ENCODE assay signal across 14 cellular contexts in genomic region chr7:116543664-116544063, GRCh38.
DNase-seq lines count a peak whose midpoint lies in the region; ATAC-seq and TF ChIP-seq lines count a peak whose summit lies in the region.
"Had no signal": no experiment of that assay in that cellular context is flagged by ENCODE, and none has a peak within 500 bp of the region (broad histone marks: within the 10 kb centered on the region; RNA-seq: fewer than 3 reads in every experiment).

No MANE protein-coding gene starts in this region.

- peak overlapping the region; percentile 49 for H3K27ac ChIP-seq in muscle layer of duodenum (ENCODE audit: low read length)
- H3K27ac ChIP-seq: epithelial cell of prostate had no signal

- H3K4me3 ChIP-seq in cardiac fibroblast (replicated peaks in 1 of 2; ENCODE audit: low read depth in 2 of 2, low read length in 2 of 2): no peak overlapping the region
- H3K4me3 ChIP-seq in muscle layer of duodenum (ENCODE audit: low read depth in 1 of 2, low read length in 2 of 2): no peak overlapping the region
- H3K4me3 ChIP-seq: suprapubic skin had no signal

- ATAC-seq in HG03280 (IDR thresholded peaks at IDR 0.05; ENCODE audit: unreplicated experiment): peak; percentile 40
- no peak for ATAC-seq in stimulated activated naive CD8-positive, alpha-beta T cell treated with anti-CD3 and anti-CD28 coated beads, Interleukin-15, Interleukin-2, amounts not matched to agents 100 U/mL and 50 U/mL, for 24 hours

- H3K4me1 ChIP-seq in muscle layer of duodenum (ENCODE audit: control insufficient read depth in 1 of 2, insufficient read depth in 2 of 2, low read length in 2 of 2): peaks cover 0 to 28% of the 10 kb centered on the region in 2 donors

- no peaks in the 10 kb centered on the region for H3K9me3 ChIP-seq in muscle layer of duodenum (ENCODE audit: control insufficient read depth in 1 of 2, low read length in 2 of 2)
- H3K9me3 ChIP-seq: suprapubic skin had no signal

- peak; percentile 64 for DNase-seq in AG08395 (ENCODE audit: low spot score)
- DNase-seq in cardiac fibroblast (ENCODE audit: low read depth in 2 of 2): peak; percentile 40 to 80
- DNase-seq in COR-L47 (lab: John Stamatoyannopoulos, UW): no peak
- no peak for DNase-seq in central memory CD4-positive, alpha-beta T cell
- no peak for DNase-seq in NK-92 treated with Interleukin-12 subunit alpha and Interleukin-12 subunit beta, amount 100 ng/mL, for 24 hours (lab: John Stamatoyannopoulos, UW)
- no peak for DNase-seq in stimulated activated naive CD8-positive, alpha-beta T cell treated with anti-CD3 and anti-CD28 coated beads, Interleukin-15, Interleukin-2, amounts not matched to agents 100 U/mL and 50 U/mL, for 24 hours
- DNase-seq: C1 segment of cervical spinal cord; GOT3; NCI-H1930; stimulated activated CD4-positive, alpha-beta T cell treated with anti-CD3 and anti-CD28 coated beads, Interleukin-4, amount 100 ng/mL, for 24 hours had no signal

- H3K27me3 ChIP-seq in muscle layer of duodenum (ENCODE audit: low read depth, low read length): no peaks in the 10 kb centered on the region
- H3K27me3 ChIP-seq: suprapubic skin had no signal

- no peak for TF ChIP-seq CTCF in cardiac fibroblast (IDR thresholded peaks at IDR 0.05; ENCODE audit: low read depth, low read length)

- H3K36me3 ChIP-seq in muscle layer of duodenum (ENCODE audit: control insufficient read depth in 1 of 2, insufficient read depth in 2 of 2, low read length in 2 of 2): peaks cover 0 to 5% of the 10 kb centered on the region in 2 donors

Comparison
In these comparisons a context has a peak if more than half of its experiments do, and no peak if none do; other contexts are left out.
1. DNase-seq: peak in AG08395 (single experiment) and cardiac fibroblast (2 of 2); none in COR-L47 (single experiment), central memory CD4-positive, alpha-beta T cell (single experiment), NK-92 treated with Interleukin-12 subunit alpha and Interleukin-12 subunit beta, amount 100 ng/mL, for 24 hours (single experiment) and stimulated activated naive CD8-positive, alpha-beta T cell treated with anti-CD3 and anti-CD28 coated beads, Interleukin-15, Interleukin-2, amounts not matched to agents 100 U/mL and 50 U/mL, for 24 hours (single experiment).